Comparison of ENCODE assay signal across 12 cellular contexts in genomic region chr15:42131826-42132806, GRCh38. TPM values are rescaled to one million over a fixed set of nuclear protein-coding genes. Genes with fewer than 3 reads are reported as not detected.
DNase-seq lines count a peak whose midpoint lies in the region; ATAC-seq, FAIRE-seq and TF ChIP-seq lines count a peak whose summit lies in the region.
"Had no signal": no experiment of that assay in that cellular context is flagged by ENCODE, and none has a peak within 500 bp of the region (broad histone marks: within the 10 kb centered on the region; RNA-seq: fewer than 3 reads in every experiment).

No MANE protein-coding gene starts in this region.

- H3K4me3 Mint-ChIP-seq in endothelial cell (ENCODE audit: unreplicated experiment), result no peak overlapping the region
- H3K4me3 Mint-ChIP-seq: memory B cell had no signal

- ATAC-seq in pancreas, result peak in 3 of 4 donors; percentile 51 to 61 (median 55)

- in situ Hi-C loops in KBM-7 (cut with MboI; ENCODE audit: low pct_unique_long_range_greater_than_20kb, low sequenced_read_pairs), result no loop called here

- FAIRE-seq in pancreas (lab: Jason Lieb, UNC), result no peak
- FAIRE-seq: urothelium cell line had no signal

- peak; percentile 9 for DNase-seq in NCI-H748 (lab: John Stamatoyannopoulos, UW; ENCODE audit: unreplicated experiment)
- DNase-seq in NCI-H748 treated with DMSO at 0.1 percent for 48 hours (lab: John Stamatoyannopoulos, UW), result no peak
- peak; percentile 56 for DNase-seq in NCI-H187 treated with DMSO at 0.1 percent for 48 hours (lab: John Stamatoyannopoulos, UW)
- peak; percentile 29 to 50 for DNase-seq in SJSA1 (ENCODE audit: low read depth in 1 of 2, low spot score in 2 of 2)
- no peak for DNase-seq in pancreas
- no peak for DNase-seq in endothelial cell (ENCODE audit: low spot score)
- no peak for DNase-seq in Ammon's horn (ENCODE audit: low spot score)
- DNase-seq in KBM-7, result no peak
- DNase-seq: Karpas-422 had no signal

- H3K27me3 ChIP-seq in SJSA1 (replicated peaks) (peaks cover 9% of the 10 kb centered on the region; the same call in 1 of the 2 replicates), pancreas (no peaks in the 10 kb centered on the region)

- no peak overlapping the region for H3K4me3 ChIP-seq in SJSA1
- H3K4me3 ChIP-seq in pancreas, result no peak overlapping the region

- no peak overlapping the region for H3K27ac Mint-ChIP-seq in endothelial cell (ENCODE audit: unreplicated experiment)
- H3K27ac Mint-ChIP-seq: memory B cell had no signal

- H3K9me3 ChIP-seq in SJSA1 (replicated peaks) (no peaks in the 10 kb centered on the region), pancreas (no peaks in the 10 kb centered on the region)

- peaks cover 2% of the 10 kb centered on the region for H3K27me3 Mint-ChIP-seq in endothelial cell (ENCODE audit: unreplicated experiment)

- peaks cover 20% of the 10 kb centered on the region for H3K4me1 Mint-ChIP-seq in endothelial cell (ENCODE audit: unreplicated experiment)

- H3K36me3 ChIP-seq in SJSA1 (no peaks in the 10 kb centered on the region), pancreas (no peaks in the 10 kb centered on the region)

- no peaks in the 10 kb centered on the region for H3K36me3 Mint-ChIP-seq in endothelial cell (ENCODE audit: low read depth, unreplicated experiment)
- H3K36me3 Mint-ChIP-seq: memory B cell had no signal

- intact Hi-C loops in pancreas (cut with DNase I), result loop anchor here in 2 of 3 donors (5.0 to 10.0 kb wide), 3 partner anchors 65 to 147 kb away; no protein-coding TSS in a partner anchor

- TF ChIP-seq CTCF in pancreas (IDR thresholded peaks at IDR 0.05), result no peak
- no peak for TF ChIP-seq CTCF in endothelial cell (IDR thresholded peaks at IDR 0.05; ENCODE audit: unreplicated experiment)

- H3K9me3 Mint-ChIP-seq in endothelial cell (ENCODE audit: unreplicated experiment), result no peaks in the 10 kb centered on the region
- H3K9me3 Mint-ChIP-seq: memory B cell had no signal

- WGBS in pancreas, 2 donors, result 65 to 71% methylated on average over 9 of the region's 9 CpGs

- H3K4me1 ChIP-seq in SJSA1 (replicated peaks), result peaks cover 6% of the 10 kb centered on the region
- no peaks in the 10 kb centered on the region for H3K4me1 ChIP-seq in pancreas

- H3K27ac ChIP-seq in SJSA1, result no peak overlapping the region
- no peak overlapping the region for H3K27ac ChIP-seq in pancreas

RNA-seq across cellular contexts. Expression of gene PLA2G4F, which starts 24.3 kb away (rescaled TPM):
- total RNA-seq in SJSA1 (2014; rRNA removed; shearing (Covaris generic)), result not detected in 2 replicates
- total RNA-seq in pancreas (1 to 10 TPM in 1 of 6 donors, under 1 TPM in 5; 0.08 to 1.1 (median 0.26) TPM), endothelial cell (ENCODE audit: unreplicated experiment) (not detected)
- under 1 TPM; 0.23 to 0.91 TPM for polyA plus RNA-seq in pancreas
- total RNA-seq: RPMI7951 had no signal

RNA-seq across cellular contexts. Expression of gene PLA2G4D, which starts 37.8 kb away (rescaled TPM):
- not detected in 2 replicates for total RNA-seq in SJSA1 (2014; rRNA removed; shearing (Covaris generic))
- under 1 TPM in 2 of 6 donors, not detected in 4; 0.09 to 0.31 TPM for total RNA-seq in pancreas
- under 1 TPM; 0.04 to 0.05 TPM for polyA plus RNA-seq in pancreas
- total RNA-seq in endothelial cell (ENCODE audit: unreplicated experiment), result not detected
- total RNA-seq: RPMI7951 had no signal

Comparison
In these comparisons a context has a peak if more than half of its experiments do, and no peak if none do; other contexts are left out.
1. DNase-seq: peak in NCI-H748 (single experiment), NCI-H187 treated with DMSO at 0.1 percent for 48 hours (single experiment) and SJSA1 (2 of 2); none in NCI-H748 treated with DMSO at 0.1 percent for 48 hours (single experiment), pancreas (0 of 6), endothelial cell (single experiment), Ammon's horn (single experiment) and KBM-7 (single experiment).